Comparison of ENCODE assay signal across 16 cellular contexts in the genomic region with DNA sequence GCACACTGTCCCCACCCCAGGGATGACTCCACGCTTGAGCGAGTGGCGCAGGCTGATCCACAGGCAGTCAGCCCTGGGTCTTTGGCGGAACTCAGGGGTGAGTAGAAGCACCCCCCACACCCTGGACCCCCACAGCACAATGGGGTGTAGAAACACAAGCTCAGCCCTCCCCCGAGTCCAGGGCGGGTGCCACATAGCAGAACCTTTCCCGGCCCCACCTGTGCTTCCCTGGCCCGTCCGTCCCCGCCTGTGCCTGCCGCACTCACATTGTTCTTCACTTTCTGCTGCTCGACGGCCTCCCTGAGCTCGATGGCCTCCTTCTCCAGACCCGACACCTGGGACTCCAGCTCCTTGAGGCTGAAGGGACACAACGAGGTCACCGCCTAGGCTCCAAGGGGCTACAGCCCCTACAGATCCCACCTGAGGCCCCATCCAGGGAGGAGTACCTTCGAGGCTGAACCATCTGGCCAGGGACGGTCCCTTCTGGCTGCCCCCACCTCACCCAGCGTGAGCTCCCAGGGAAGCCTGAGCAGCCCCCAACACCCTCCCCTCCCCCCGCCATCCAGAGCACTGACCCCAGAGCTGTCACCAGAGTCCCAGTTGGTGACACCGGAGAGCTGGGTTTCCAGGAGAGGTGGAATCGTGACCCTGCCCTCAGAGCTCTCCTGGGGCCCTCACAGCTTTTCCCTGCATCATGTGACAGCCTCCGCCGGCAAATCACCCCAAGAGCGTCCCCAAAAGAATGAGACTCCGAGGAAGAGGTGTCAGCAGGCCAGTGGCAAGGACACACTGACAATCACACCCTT. TPM values are rescaled to one million over a fixed set of nuclear protein-coding genes. Genes with fewer than 3 reads are reported as not detected.
DNase-seq lines count a peak whose midpoint lies in the region; ATAC-seq and TF ChIP-seq lines count a peak whose summit lies in the region.
"Had no signal": no experiment of that assay in that cellular context is flagged by ENCODE, and none has a peak within 500 bp of the region (broad histone marks: within the 10 kb centered on the region; RNA-seq: fewer than 3 reads in every experiment).

No MANE protein-coding gene starts in this region.

- TF ChIP-seq CTCF in BE2C (IDR thresholded peaks at IDR 0.05; ENCODE audit: low read depth, low read length), result no peak
- TF ChIP-seq CTCF in left ventricle myocardium inferior (IDR thresholded peaks at IDR 0.05; ENCODE audit: borderline replicate concordance), result no peak
- TF ChIP-seq CTCF in ovary (IDR thresholded peaks at IDR 0.05), result no peak

- ATAC-seq in naive thymus-derived CD4-positive, alpha-beta T cell, result no peak
- ATAC-seq in HG03159 (IDR thresholded peaks at IDR 0.05; ENCODE audit: unreplicated experiment), result no peak
- ATAC-seq: left colon had no signal

- H3K36me3 ChIP-seq in BE2C (no peaks in the 10 kb centered on the region), HUES6 (ENCODE audit: control insufficient read depth, insufficient read depth, low read length) (peaks cover 98% of the 10 kb centered on the region), left ventricle myocardium inferior (peaks cover 91% of the 10 kb centered on the region), ovary (no peaks in the 10 kb centered on the region)
- peaks cover 0 to 83% (median 0%) of the 10 kb centered on the region in 3 experiments for H3K36me3 ChIP-seq in naive thymus-derived CD4-positive, alpha-beta T cell (ENCODE audit: control insufficient read depth in 2 of 3, insufficient read depth in 3 of 3, low read length in 3 of 3)

- no peaks in the 10 kb centered on the region for H3K9me3 Mint-ChIP-seq in naive thymus-derived CD4-positive, alpha-beta T cell

- H3K4me3 ChIP-seq in BE2C (ENCODE audit: low read depth, low read length) (no peak overlapping the region), HUES6 (ENCODE audit: low read depth, low read length) (no peak overlapping the region), left ventricle myocardium inferior (no peak overlapping the region), ovary (no peak overlapping the region)
- H3K4me3 ChIP-seq in naive thymus-derived CD4-positive, alpha-beta T cell (ENCODE audit: low read length), result no peak overlapping the region
- H3K4me3 ChIP-seq: prostate gland, vagina had no signal

- H3K27ac Mint-ChIP-seq in naive thymus-derived CD4-positive, alpha-beta T cell, result peak overlapping the region in 2 of 9 donors; percentile 32 to 57

- H3K27ac ChIP-seq in HUES6 (ENCODE audit: low read depth, low read length) (no peak overlapping the region), left ventricle myocardium inferior (replicated peaks) (no peak overlapping the region), ovary (no peak overlapping the region)
- no peak overlapping the region for H3K27ac ChIP-seq in naive thymus-derived CD4-positive, alpha-beta T cell (ENCODE audit: low read depth, low read length)
- H3K27ac ChIP-seq: vagina had no signal

- H3K9ac ChIP-seq in HUES6 (ENCODE audit: low read length), result peak overlapping the region; percentile 10

- 93% methylated on average over 27 of the region's 27 CpGs for WGBS in ovary, 3 donors

- H3K27me3 ChIP-seq in BE2C (no peaks in the 10 kb centered on the region), HUES6 (ENCODE audit: control insufficient read depth, insufficient read depth, low read length) (no peaks in the 10 kb centered on the region), left ventricle myocardium inferior (ENCODE audit: low read depth) (no peaks in the 10 kb centered on the region), ovary (no peaks in the 10 kb centered on the region)
- H3K27me3 ChIP-seq in naive thymus-derived CD4-positive, alpha-beta T cell (ENCODE audit: control insufficient read depth in 2 of 2, insufficient read depth in 2 of 2, low read length in 2 of 2), result no peaks in the 10 kb centered on the region
- H3K27me3 ChIP-seq: vagina had no signal

- peaks cover 0 to 2% (median 0%) of the 10 kb centered on the region in 7 donors for H3K4me1 Mint-ChIP-seq in naive thymus-derived CD4-positive, alpha-beta T cell

- H3K9me3 ChIP-seq in BE2C, result no peaks in the 10 kb centered on the region
- H3K9me3 ChIP-seq in HUES6 (ENCODE audit: control insufficient read depth, insufficient read depth, low read depth, low read length), result no peaks in the 10 kb centered on the region
- H3K9me3 ChIP-seq in left ventricle myocardium inferior (replicated peaks), result no peaks in the 10 kb centered on the region
- H3K9me3 ChIP-seq in ovary, result no peaks in the 10 kb centered on the region
- H3K9me3 ChIP-seq in naive thymus-derived CD4-positive, alpha-beta T cell (ENCODE audit: control insufficient read depth in 2 of 3, low read length in 3 of 3), result no peaks in the 10 kb centered on the region
- H3K9me3 ChIP-seq: prostate gland, vagina had no signal

- no peak overlapping the region for H3K4me3 Mint-ChIP-seq in naive thymus-derived CD4-positive, alpha-beta T cell

- TF ChIP-seq EP300 in ovary (IDR thresholded peaks at IDR 0.05), result no peak

- H3K4me1 ChIP-seq in BE2C (0 out of 2 replicates have a peak, but pooled peaks cover 3% of the 10 kb centered on the region), HUES6 (ENCODE audit: control insufficient read depth, insufficient read depth, low read length) (no peaks in the 10 kb centered on the region), left ventricle myocardium inferior (no peaks in the 10 kb centered on the region), ovary (ENCODE audit: insufficient read depth) (no peaks in the 10 kb centered on the region)
- H3K4me1 ChIP-seq in naive thymus-derived CD4-positive, alpha-beta T cell (ENCODE audit: control insufficient read depth in 2 of 2, insufficient read depth in 2 of 2, low read length in 2 of 2), result no peaks in the 10 kb centered on the region
- H3K4me1 ChIP-seq: prostate gland, vagina had no signal

- TF ChIP-seq POLR2A in ovary (IDR thresholded peaks at IDR 0.05), result no peak

- POLR2A ChIA-PET in naive thymus-derived CD4-positive, alpha-beta T cell (lab: Charles Lee), result no interaction called here

- CTCF ChIA-PET in naive thymus-derived CD4-positive, alpha-beta T cell (lab: Charles Lee), result no interaction called here

- H3K36me3 Mint-ChIP-seq in naive thymus-derived CD4-positive, alpha-beta T cell, result peaks cover 0 to 29% (median 10%) of the 10 kb centered on the region in 5 donors

- no peaks in the 10 kb centered on the region for H3K27me3 Mint-ChIP-seq in naive thymus-derived CD4-positive, alpha-beta T cell

- intact Hi-C loops in left ventricle myocardium inferior (cut with micrococcal nuclease), result no loop called here
- intact Hi-C loops in ovary (cut with DNase I), result no loop called here
- intact Hi-C loops in naive thymus-derived CD4-positive, alpha-beta T cell (cut with micrococcal nuclease), result no loop called here

- peak; percentile 7 for DNase-seq in BE2C
- peak; percentile 14 for DNase-seq in left ventricle myocardium inferior
- peak in 4 of 5 donors; percentile 7 to 35 (median 21) for DNase-seq in ovary
- DNase-seq in naive thymus-derived CD4-positive, alpha-beta T cell, result no peak
- DNase-seq in NCI-H146 treated with DMSO at 0.1 percent for 48 hours (lab: John Stamatoyannopoulos, UW; ENCODE audit: unreplicated experiment), result no peak
- DNase-seq in activated gamma-delta T cell (lab: John Stamatoyannopoulos, UW), result no peak
- DNase-seq: activated naive CD4-positive, alpha-beta T cell treated with Interleukin-2 at 50 U/mL for 16 hours; NCI-H1436 treated with DMSO at 0.1 percent for 48 hours; NCI-H446; SHP77; stimulated activated naive CD4-positive, alpha-beta T cell had no signal

RNA-seq across cellular contexts. Expression of a gene that starts 55.6 kb away (rescaled TPM):
- 211 TPM for polyA plus RNA-seq in BE2C (2012; ENCODE audit: insufficient read depth, insufficient read length, low read depth)
- 635 TPM for total RNA-seq in left ventricle myocardium inferior
- 100 to 1,000 TPM; 162 to 429 (median 299) TPM for total RNA-seq in ovary
- 1,000 to 10,000 TPM in 1 of 2 donors, 100 to 1,000 TPM in 1; 404 to 1,033 TPM for polyA plus RNA-seq in ovary
- total RNA-seq in naive thymus-derived CD4-positive, alpha-beta T cell, result 10 to 100 TPM; 28.7 to 63.6 (median 33.9) TPM
- polyA plus RNA-seq in naive thymus-derived CD4-positive, alpha-beta T cell, result 100 to 1,000 TPM in 1 of 2 donors, 10 to 100 TPM in 1; 80.7 to 113 TPM

RNA-seq across cellular contexts. Expression of a gene that starts 56.6 kb away (rescaled TPM):
- 18.2 TPM for polyA plus RNA-seq in BE2C (2012; ENCODE audit: insufficient read depth, insufficient read length, low read depth)
- total RNA-seq in left ventricle myocardium inferior (31.3 TPM), ovary (100 to 1,000 TPM in 2 of 7 donors, 10 to 100 TPM in 5; 29.2 to 159 (median 96.2) TPM)
- 10 to 100 TPM; 51.8 to 64.4 TPM for polyA plus RNA-seq in ovary
- total RNA-seq in naive thymus-derived CD4-positive, alpha-beta T cell, result 10 to 100 TPM; 27.8 to 73.9 (median 29.1) TPM
- polyA plus RNA-seq in naive thymus-derived CD4-positive, alpha-beta T cell, result 10 to 100 TPM in 1 of 2 donors, 1 to 10 TPM in 1; 4.1 to 11.1 TPM

Comparison
In these comparisons a context has a peak if more than half of its experiments do, and no peak if none do; other contexts are left out.
1. DNase-seq: peak in BE2C (single experiment), left ventricle myocardium inferior (single experiment) and ovary (4 of 5); none in naive thymus-derived CD4-positive, alpha-beta T cell (0 of 9), NCI-H146 treated with DMSO at 0.1 percent for 48 hours (single experiment) and activated gamma-delta T cell (single experiment).